Comparison of ENCODE assay signal across 8 cellular contexts in genomic region chr2:96325884-96326255, GRCh38. TPM values are rescaled to one million over a fixed set of nuclear protein-coding genes. Genes with fewer than 3 reads are reported as not detected.
A peak's percentile ranks its signal among the peaks of the same experiment; 100 is the strongest.
DNase-seq lines count a peak whose midpoint lies in the region; ATAC-seq and TF ChIP-seq lines count a peak whose summit lies in the region.

No MANE protein-coding gene starts in this region.

- peak overlapping the region; percentile 67 for H3K4me3 ChIP-seq in WERI-Rb-1 (ENCODE audit: low read depth, low read length)
- H3K4me3 ChIP-seq in sigmoid colon, result peak overlapping the region in 3 of 4 donors; percentile 36 to 53 (median 51)

- peak overlapping the region; percentile 78 to 89 for H3K4me3 Mint-ChIP-seq in effector memory CD8-positive, alpha-beta T cell

- TF ChIP-seq POLR2A in sigmoid colon (IDR thresholded peaks at IDR 0.05), result no peak

- H3K27me3 ChIP-seq in WERI-Rb-1 (ENCODE audit: insufficient read depth, low read depth, severe bottlenecking), result no peaks in the 10 kb centered on the region
- peaks cover 21 to 59% (median 42%) of the 10 kb centered on the region in 3 donors for H3K27me3 ChIP-seq in sigmoid colon

- peak; percentile 67 for ATAC-seq in effector memory CD8-positive, alpha-beta T cell (replicated peaks)
- ATAC-seq in HG03280 (IDR thresholded peaks at IDR 0.05; ENCODE audit: unreplicated experiment) (no peak), HG03439 (IDR thresholded peaks at IDR 0.05; ENCODE audit: unreplicated experiment) (no peak), HG02763 (IDR thresholded peaks at IDR 0.05; ENCODE audit: unreplicated experiment) (no peak)

- intact Hi-C loops in sigmoid colon (cut with DNase I), result no loop called here

- H3K27ac Mint-ChIP-seq in effector memory CD8-positive, alpha-beta T cell, result peak overlapping the region; percentile 91 to 95

- H3K36me3 ChIP-seq in WERI-Rb-1 (peaks cover 37% of the 10 kb centered on the region), sigmoid colon (no peaks in the 10 kb centered on the region)

- no peak for TF ChIP-seq CTCF in GM20000 (IDR thresholded peaks at IDR 0.05; ENCODE audit: extremely low read depth, missing control alignments)
- no peak for TF ChIP-seq CTCF in WERI-Rb-1 (IDR thresholded peaks at IDR 0.05; ENCODE audit: low read depth, low read length)
- no peak for TF ChIP-seq CTCF in sigmoid colon (IDR thresholded peaks at IDR 0.05)

- peaks cover 0 to 23% (median 23%) of the 10 kb centered on the region in 4 donors for H3K4me1 ChIP-seq in sigmoid colon

- H3K4me1 Mint-ChIP-seq in effector memory CD8-positive, alpha-beta T cell (ENCODE audit: low read depth in 2 of 2), result peaks cover 38 to 39% of the 10 kb centered on the region in 2 donors

- H3K9me3 Mint-ChIP-seq in effector memory CD8-positive, alpha-beta T cell, result no peaks in the 10 kb centered on the region

- peaks cover 20% of the 10 kb centered on the region for H3K36me3 Mint-ChIP-seq in effector memory CD8-positive, alpha-beta T cell (ENCODE audit: insufficient read depth)

- H3K9me3 ChIP-seq in WERI-Rb-1 (ENCODE audit: severe bottlenecking), result no peaks in the 10 kb centered on the region
- no peaks in the 10 kb centered on the region for H3K9me3 ChIP-seq in sigmoid colon

- H3K27ac ChIP-seq in WERI-Rb-1, result peak overlapping the region; percentile 90
- H3K27ac ChIP-seq in sigmoid colon, result no peak overlapping the region

- no peaks in the 10 kb centered on the region for H3K27me3 Mint-ChIP-seq in effector memory CD8-positive, alpha-beta T cell

- peak; percentile 53 for DNase-seq in GM20000 (ENCODE audit: low spot score)
- DNase-seq in WERI-Rb-1, result no peak
- peak; percentile 50 to 74 (median 53) for DNase-seq in effector memory CD8-positive, alpha-beta T cell
- DNase-seq in sigmoid colon, result peak; percentile 58
- no peak for DNase-seq in NCI-H2107 (lab: John Stamatoyannopoulos, UW)

- no peak for TF ChIP-seq EP300 in sigmoid colon (IDR thresholded peaks at IDR 0.05)

- WGBS in sigmoid colon, 2 donors, result 31 to 51% methylated on average over 8 of the region's 8 CpGs

RNA-seq across cellular contexts. Expression of gene ITPRIPL1, which starts 0.8 kb away (rescaled TPM):
- 1 to 10 TPM in 1 of 4 donors, under 1 TPM in 2, not detected in 1; 0.36 to 2.0 (median 0.83) TPM for total RNA-seq in sigmoid colon
- 1 to 10 TPM in 1 of 3 donors, under 1 TPM in 1, not detected in 1; 0.23 to 1.5 TPM for polyA plus RNA-seq in sigmoid colon

RNA-seq across cellular contexts. Expression of gene NCAPH, which starts 9.7 kb away (rescaled TPM):
- total RNA-seq in sigmoid colon, result 1 to 10 TPM in 1 of 4 donors, under 1 TPM in 2, not detected in 1; 0.33 to 2.4 (median 0.83) TPM
- 10 to 100 TPM in 1 of 3 donors, 1 to 10 TPM in 2; 2.4 to 17.4 (median 5.5) TPM for polyA plus RNA-seq in sigmoid colon

RNA-seq across cellular contexts. Expression of gene SNRNP200, which starts 20.5 kb away (rescaled TPM):
- 10 to 100 TPM; 69.4 to 86.1 (median 79.2) TPM for total RNA-seq in sigmoid colon
- 10 to 100 TPM; 26.8 to 86.5 (median 31.8) TPM for polyA plus RNA-seq in sigmoid colon

RNA-seq across cellular contexts. Expression of gene CIAO1, which starts 59.8 kb away (rescaled TPM):
- total RNA-seq in sigmoid colon, result 100 to 1,000 TPM in 2 of 4 donors, 10 to 100 TPM in 2; 77.4 to 110 (median 95.2) TPM
- 10 to 100 TPM; 45.6 to 55.0 (median 51.1) TPM for polyA plus RNA-seq in sigmoid colon

Comparison
In these comparisons a context has a peak if more than half of its experiments do, and no peak if none do; other contexts are left out.
1. DNase-seq: peak in GM20000 (single experiment), effector memory CD8-positive, alpha-beta T cell (3 of 3) and sigmoid colon (single experiment); none in WERI-Rb-1 (single experiment) and NCI-H2107 (single experiment).